Comparison of ENCODE assay signal across 1 cellular context in the genomic region with DNA sequence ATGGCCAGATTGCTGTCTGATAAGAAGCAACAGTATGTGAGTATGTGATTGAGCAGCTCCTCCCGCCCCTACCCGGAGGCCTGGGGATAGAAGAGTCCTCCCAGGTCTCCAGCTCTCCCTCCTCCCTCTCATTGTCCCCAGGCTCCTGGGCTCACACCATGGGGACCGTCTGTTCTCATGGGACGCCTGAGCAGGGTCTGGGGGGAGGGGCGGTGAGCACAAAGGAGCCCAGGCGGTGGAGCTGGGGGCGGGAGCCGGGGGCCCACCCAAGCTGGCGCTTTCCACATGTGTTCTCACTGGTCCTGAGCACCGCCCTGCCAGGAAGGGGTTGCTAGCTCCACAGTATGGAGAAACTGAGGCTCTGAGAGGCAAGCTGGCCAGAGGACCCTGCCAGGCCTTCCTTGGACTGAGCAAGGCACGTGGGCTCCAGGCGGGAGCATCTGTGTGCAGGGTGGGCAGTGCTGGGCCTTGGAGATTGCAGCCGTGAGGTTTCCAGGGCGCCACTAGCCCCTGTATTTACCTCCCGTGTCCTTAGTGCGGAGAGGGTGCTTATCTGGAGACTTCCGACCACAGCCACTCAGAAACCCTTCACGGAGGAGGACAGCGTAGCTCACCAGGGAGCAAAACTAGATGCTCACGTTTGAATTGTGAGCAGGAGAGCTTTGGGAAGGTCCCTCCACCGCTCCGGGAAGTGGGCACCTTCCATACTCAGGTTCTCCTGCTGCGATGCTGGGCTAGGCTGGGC.
TF ChIP-seq lines count a peak whose summit lies in the region.

No MANE protein-coding gene starts in this region.

TF ChIP-seq in endothelial cell of umbilical vein, 7 proteins besides CTCF, POLR2A, EP300 and RAD21:
- TF ChIP-seq EZH2 (IDR thresholded peaks at IDR 0.05; ENCODE audit: borderline replicate concordance, low read depth, low read length, severe bottlenecking) (no peak), GATA2 (IDR thresholded peaks at IDR 0.05; ENCODE audit: insufficient read depth, insufficient read length, low read depth, low read length) (peak; percentile 1)
TF ChIP-seq in endothelial cell of umbilical vein: peak in this region for 1.
